Comparison of ENCODE assay signal across 24 cellular contexts in genomic region chr14:79379266-79379665, GRCh38.
"Had no signal": no experiment of that assay in that cellular context is flagged by ENCODE, and none has a peak within 500 bp of the region (broad histone marks: within the 10 kb centered on the region; RNA-seq: fewer than 3 reads in every experiment).

No MANE protein-coding gene starts in this region.

- H3K36me3 Mint-ChIP-seq: immature natural killer cell; memory B cell; mesothelial cell of epicardium; natural killer cell treated with Interleukin-12 subunit alpha and Interleukin-12 subunit beta and Interleukin-15 and Interleukin-18, amount 100 ng/mL, for 72 hours; stimulated activated memory B cell treated with anti-CD40 and anti-IgM and Interleukin-4, amounts not matched to agents 10 μg/mL and 1 μg/mL and 100 μg/mL, for 72 hours had no signal

- ATAC-seq: effector memory CD8-positive, alpha-beta T cell; gastrocnemius medialis; heart right ventricle; left lung; lower lobe of right lung; natural killer cell treated with Interleukin-12 subunit alpha and Interleukin-12 subunit beta and Interleukin-15 and Interleukin-18, amount 100 ng/mL, for 72 hours; pancreas; right lobe of liver; stimulated activated memory B cell treated with anti-CD40 and anti-IgM and Interleukin-4, amounts not matched to agents 10 μg/mL and 1 μg/mL and 100 μg/mL, for 72 hours had no signal

- H3K9me3 Mint-ChIP-seq: dendritic cell treated with granulocyte-macrophage colony-stimulating factor and Interleukin-4, amounts not matched to agents 40 ng/mL and 50 ng/mL, for 4 days; mesothelial cell of epicardium; stimulated activated memory B cell treated with anti-CD40 and anti-IgM and Interleukin-4, amounts not matched to agents 10 μg/mL and 1 μg/mL and 100 μg/mL, for 72 hours had no signal

- H3K27me3 ChIP-seq: esophagus muscularis mucosa, gastrocnemius medialis, heart right ventricle, left lung, pancreas, right lobe of liver, testis, tibial nerve had no signal

- H3K27ac Mint-ChIP-seq: dendritic cell treated with granulocyte-macrophage colony-stimulating factor and Interleukin-4, amounts not matched to agents 40 ng/mL and 50 ng/mL, for 4 days; effector memory CD8-positive, alpha-beta T cell; immature natural killer cell; memory B cell; mesothelial cell of epicardium; natural killer cell treated with Interleukin-12 subunit alpha and Interleukin-12 subunit beta and Interleukin-15 and Interleukin-18, amount 100 ng/mL, for 72 hours; stimulated activated memory B cell treated with anti-CD40 and anti-IgM and Interleukin-4, amounts not matched to agents 10 μg/mL and 1 μg/mL and 100 μg/mL, for 72 hours; stimulated activated naive CD8-positive, alpha-beta T cell treated with anti-CD3 and anti-CD28 coated beads, Interleukin-15, Interleukin-2, amounts not matched to agents 100 ng/mL and 50 ng/mL, for 24 hours had no signal

- H3K36me3 ChIP-seq: esophagus muscularis mucosa, gastrocnemius medialis, heart right ventricle, left lung, lower lobe of right lung, pancreas, prostate gland, right lobe of liver, tibial nerve had no signal

- H3K27ac ChIP-seq: epithelial cell of prostate, esophagus muscularis mucosa, gastrocnemius medialis, heart right ventricle, left lung, lower lobe of right lung, pancreas, prostate gland, right lobe of liver, testis, tibial nerve had no signal

- H3K4me1 Mint-ChIP-seq: immature natural killer cell; memory B cell; stimulated activated memory B cell treated with anti-CD40 and anti-IgM and Interleukin-4, amounts not matched to agents 10 μg/mL and 1 μg/mL and 100 μg/mL, for 72 hours had no signal

- H3K9me3 ChIP-seq: esophagus muscularis mucosa, gastrocnemius medialis, heart right ventricle, left lung, lower lobe of right lung, pancreas, prostate gland, right lobe of liver, testis, tibial nerve had no signal

- DNase-seq: effector memory CD8-positive, alpha-beta T cell; gastrocnemius medialis; heart right ventricle; hypothalamus; immature natural killer cell; left lung; lower lobe of right lung; occipital lobe; pancreas; right lobe of liver; stimulated activated CD4-positive, alpha-beta T cell treated with anti-CD3 and anti-CD28 coated beads, Interleukin-4, amount 100 ng/mL, for 24 hours; testis had no signal

- H3K4me3 ChIP-seq: esophagus muscularis mucosa, gastrocnemius medialis, heart right ventricle, left lung, lower lobe of right lung, pancreas, prostate gland, right lobe of liver, testis, tibial nerve had no signal

- H3K27me3 Mint-ChIP-seq: dendritic cell treated with granulocyte-macrophage colony-stimulating factor and Interleukin-4, amounts not matched to agents 40 ng/mL and 50 ng/mL, for 4 days; effector memory CD8-positive, alpha-beta T cell; memory B cell; natural killer cell treated with Interleukin-12 subunit alpha and Interleukin-12 subunit beta and Interleukin-15 and Interleukin-18, amount 100 ng/mL, for 72 hours; stimulated activated memory B cell treated with anti-CD40 and anti-IgM and Interleukin-4, amounts not matched to agents 10 μg/mL and 1 μg/mL and 100 μg/mL, for 72 hours; stimulated activated naive CD8-positive, alpha-beta T cell treated with anti-CD3 and anti-CD28 coated beads, Interleukin-15, Interleukin-2, amounts not matched to agents 100 ng/mL and 50 ng/mL, for 24 hours had no signal

- H3K4me3 Mint-ChIP-seq: dendritic cell treated with granulocyte-macrophage colony-stimulating factor and Interleukin-4, amounts not matched to agents 40 ng/mL and 50 ng/mL, for 4 days; effector memory CD8-positive, alpha-beta T cell; immature natural killer cell; memory B cell; mesothelial cell of epicardium; natural killer cell treated with Interleukin-12 subunit alpha and Interleukin-12 subunit beta and Interleukin-15 and Interleukin-18, amount 100 ng/mL, for 72 hours; stimulated activated memory B cell treated with anti-CD40 and anti-IgM and Interleukin-4, amounts not matched to agents 10 μg/mL and 1 μg/mL and 100 μg/mL, for 72 hours; stimulated activated naive CD8-positive, alpha-beta T cell treated with anti-CD3 and anti-CD28 coated beads, Interleukin-15, Interleukin-2, amounts not matched to agents 100 ng/mL and 50 ng/mL, for 24 hours had no signal

- FAIRE-seq: colon, keratinocyte, pancreas had no signal

- H3K4me1 ChIP-seq: gastrocnemius medialis, heart right ventricle, left lung, lower lobe of right lung, pancreas, prostate gland, right lobe of liver had no signal
